ENCODE assay signal across 13 cellular contexts in genomic region chr13:41326661-41327060, GRCh38.
"Had no signal": no experiment of that assay in that cellular context is flagged by ENCODE, and none has a peak within 500 bp of the region (broad histone marks: within the 10 kb centered on the region; RNA-seq: fewer than 3 reads in every experiment).

No MANE protein-coding gene starts in this region.

- DNase-seq: activated CD4-positive, alpha-beta T cell treated with anti-CD3 and anti-CD28 coated beads for 48 hours; activated gamma-delta T cell; adrenal gland; caudate nucleus; colonic mucosa; kidney; left ventricle myocardium inferior; stimulated activated CD4-positive, alpha-beta T cell treated with anti-CD3 and anti-CD28 coated beads, Interleukin-12 subunit alpha, Interleukin-12 subunit beta, amount 100 ng/mL, for 4 hours; stimulated activated naive CD4-positive, alpha-beta T cell treated with Interleukin-2 at 50 U/mL for 16 hours; T1000; upper lobe of left lung had no signal

- H3K27me3 Mint-ChIP-seq: memory B cell had no signal

- H3K27ac Mint-ChIP-seq: memory B cell had no signal

- H3K9me3 Mint-ChIP-seq: memory B cell had no signal

- ATAC-seq: gastroesophageal sphincter had no signal

- H3K4me3 Mint-ChIP-seq: memory B cell had no signal
